8 cellular contexts compared by ENCODE assay signal in the genomic region with DNA sequence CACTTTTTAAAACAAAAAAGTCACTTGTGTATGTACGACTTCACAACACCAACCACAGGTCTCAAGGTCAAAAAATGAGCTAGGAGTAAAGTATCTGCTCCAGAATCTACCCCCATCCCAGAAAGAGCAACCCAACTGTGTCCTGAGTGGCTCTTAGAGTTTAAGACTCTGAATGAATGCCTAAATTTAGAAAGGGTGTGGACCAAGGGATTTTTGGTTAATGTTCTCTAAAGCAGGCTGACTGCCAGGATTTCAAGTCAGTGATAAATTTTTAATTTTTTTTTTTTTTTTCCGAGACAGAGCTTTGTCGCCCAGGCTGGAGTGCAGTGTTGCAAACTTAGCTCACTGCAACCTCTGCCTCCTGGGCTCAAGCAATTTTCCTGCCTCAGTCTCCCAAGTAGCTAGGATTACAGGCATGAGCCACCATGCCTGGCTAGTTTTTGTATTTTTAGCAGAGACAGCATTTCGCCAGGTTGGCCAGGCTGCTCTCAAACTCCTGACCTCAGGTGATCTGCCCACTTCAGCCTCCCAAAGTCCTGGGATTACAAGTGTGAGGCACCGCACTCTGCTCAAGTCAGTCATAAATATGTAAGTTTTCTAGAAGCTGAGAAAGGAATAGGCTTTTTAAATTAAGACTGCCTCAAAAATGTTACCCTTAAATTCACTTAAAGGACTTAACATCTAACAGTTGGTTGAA. TPM values are rescaled to one million over a fixed set of nuclear protein-coding genes. Genes with fewer than 3 reads are reported as not detected.
DNase-seq lines count a peak whose midpoint lies in the region; ATAC-seq and TF ChIP-seq lines count a peak whose summit lies in the region.

No MANE protein-coding gene starts in this region.

- H3K4me1 Mint-ChIP-seq in natural killer cell treated with Interleukin-12 subunit alpha and Interleukin-12 subunit beta and Interleukin-15 and Interleukin-18, amount 100 ng/mL, for 72 hours (ENCODE audit: low read depth in 2 of 2) = peaks cover 41% of the 10 kb centered on the region in 2 donors

- H3K9me3 Mint-ChIP-seq in natural killer cell treated with Interleukin-12 subunit alpha and Interleukin-12 subunit beta and Interleukin-15 and Interleukin-18, amount 100 ng/mL, for 72 hours = no peaks in the 10 kb centered on the region

- TF ChIP-seq CTCF in AG09319 (IDR thresholded peaks at IDR 0.05; ENCODE audit: low read depth, low read length) = no peak

- DNase-seq in AG09319 (ENCODE audit: extremely low read depth, low read depth) (peak; percentile 12), LHCN-M2 (ENCODE audit: low read depth) (peak; percentile 21), fibroblast of gingiva (ENCODE audit: low read depth) (peak; percentile 16), DMS114 treated with DMSO at 0.1 percent for 48 hours (lab: John Stamatoyannopoulos, UW; ENCODE audit: unreplicated experiment) (no peak), NCI-H446 (lab: John Stamatoyannopoulos, UW) (no peak)
- no peak for DNase-seq in natural killer cell treated with Interleukin-12 subunit alpha and Interleukin-12 subunit beta and Interleukin-15 and Interleukin-18, amount 100 ng/mL, for 72 hours (ENCODE audit: low spot score)

- H3K36me3 Mint-ChIP-seq in natural killer cell treated with Interleukin-12 subunit alpha and Interleukin-12 subunit beta and Interleukin-15 and Interleukin-18, amount 100 ng/mL, for 72 hours = peaks cover 15% of the 10 kb centered on the region

- ATAC-seq in natural killer cell treated with Interleukin-12 subunit alpha and Interleukin-12 subunit beta and Interleukin-15 and Interleukin-18, amount 100 ng/mL, for 72 hours = no peak
- ATAC-seq in GM21381 (IDR thresholded peaks at IDR 0.05; ENCODE audit: unreplicated experiment) = no peak
- no peak for ATAC-seq in GM19395 (IDR thresholded peaks at IDR 0.05; ENCODE audit: unreplicated experiment)

- H3K27me3 Mint-ChIP-seq in natural killer cell treated with Interleukin-12 subunit alpha and Interleukin-12 subunit beta and Interleukin-15 and Interleukin-18, amount 100 ng/mL, for 72 hours = no peaks in the 10 kb centered on the region

- peak overlapping the region; percentile 74 to 75 for H3K27ac Mint-ChIP-seq in natural killer cell treated with Interleukin-12 subunit alpha and Interleukin-12 subunit beta and Interleukin-15 and Interleukin-18, amount 100 ng/mL, for 72 hours

- H3K4me3 Mint-ChIP-seq in natural killer cell treated with Interleukin-12 subunit alpha and Interleukin-12 subunit beta and Interleukin-15 and Interleukin-18, amount 100 ng/mL, for 72 hours = peak overlapping the region; percentile 60

RNA-seq across cellular contexts. Expression of a gene that starts 20.2 kb away (rescaled TPM):
- 58.3 and 64.8 TPM in 2 replicates for total RNA-seq in LHCN-M2 (2014; rRNA removed)
- 48.2 TPM for polyA plus RNA-seq in LHCN-M2 (2012)
- 10 to 100 TPM; 77.7 to 86.4 TPM for total RNA-seq in natural killer cell treated with Interleukin-12 subunit alpha and Interleukin-12 subunit beta and Interleukin-15 and Interleukin-18, amount 100 ng/mL, for 72 hours

RNA-seq across cellular contexts. Expression of a gene that starts 51.3 kb away (rescaled TPM):
- total RNA-seq in LHCN-M2 (2014; rRNA removed) = 40.0 and 43.9 TPM in 2 replicates
- 30.0 TPM for polyA plus RNA-seq in LHCN-M2 (2012)
- total RNA-seq in natural killer cell treated with Interleukin-12 subunit alpha and Interleukin-12 subunit beta and Interleukin-15 and Interleukin-18, amount 100 ng/mL, for 72 hours = 10 to 100 TPM; 41.4 to 60.2 TPM

Comparison
In these comparisons a context has a peak if more than half of its experiments do, and no peak if none do; other contexts are left out.
1. DNase-seq: peak in AG09319 (single experiment), LHCN-M2 (single experiment) and fibroblast of gingiva (single experiment); none in natural killer cell treated with Interleukin-12 subunit alpha and Interleukin-12 subunit beta and Interleukin-15 and Interleukin-18, amount 100 ng/mL, for 72 hours (single experiment), DMS114 treated with DMSO at 0.1 percent for 48 hours (single experiment) and NCI-H446 (0 of 2).